ENCODE assay signal across 1 cellular context in genomic region chr3:52317178-52317577, GRCh38.
TF ChIP-seq lines count a peak whose summit lies in the region.

No MANE protein-coding gene starts in this region.

TF ChIP-seq in K562, 482 proteins besides CTCF, POLR2A, EP300 and RAD21:
- TF ChIP-seq ID3 (CRISPR knock-in tag; IDR thresholded peaks at IDR 0.05) (no peak), ID3 (tag; IDR thresholded peaks at IDR 0.05) (no peak), HDGF (IDR thresholded peaks at IDR 0.05) (no peak), CBFA2T3 (IDR thresholded peaks at IDR 0.05) (no peak), NUFIP1 (IDR thresholded peaks at IDR 0.05; ENCODE audit: partially characterized antibody) (no peak), PTTG1 (tag; IDR thresholded peaks at IDR 0.05; ENCODE audit: low read depth) (no peak), NCOA2 (IDR thresholded peaks at IDR 0.05; ENCODE audit: partially characterized antibody in 2 of 2) (no peak), ZNF121 (CRISPR knock-in tag; conservative IDR thresholded peaks at IDR 0.05) (no peak), DIDO1 (tag; IDR thresholded peaks at IDR 0.05; ENCODE audit: low read depth) (no peak), FOXA3 (CRISPR knock-in tag; conservative IDR thresholded peaks at IDR 0.05 in 1 of 2, IDR thresholded peaks at IDR 0.05 in 1 of 2) (no peak), GTF2A2 (tag; IDR thresholded peaks at IDR 0.05) (no peak), FOXK2 (conservative IDR thresholded peaks at IDR 0.05 in 1 of 2, IDR thresholded peaks at IDR 0.05 in 1 of 2; ENCODE audit: low read depth in 2 of 2) (no peak), CUX1 (CRISPR knock-in tag; IDR thresholded peaks at IDR 0.05) (no peak), ARNT (IDR thresholded peaks at IDR 0.05) (no peak), SIRT6 (IDR thresholded peaks at IDR 0.05; ENCODE audit: low read depth, low read length) (no peak), MAFG (tag; conservative IDR thresholded peaks at IDR 0.05) (no peak), NFIX (CRISPR knock-in tag; IDR thresholded peaks at IDR 0.05; ENCODE audit: low read depth) (no peak), ZNF124 (CRISPR knock-in tag; IDR thresholded peaks at IDR 0.05) (no peak)
TF ChIP-seq in K562: peak in this region for 0.
